In genomic region chr1:85344256-85344694, GRCh38 we compare ENCODE assay signal across 8 cellular contexts.
DNase-seq lines count a peak whose midpoint lies in the region; ATAC-seq and TF ChIP-seq lines count a peak whose summit lies in the region.
"Had no signal": no experiment of that assay in that cellular context is flagged by ENCODE, and none has a peak within 500 bp of the region (broad histone marks: within the 10 kb centered on the region; RNA-seq: fewer than 3 reads in every experiment).

No MANE protein-coding gene starts in this region.

- no peaks in the 10 kb centered on the region for H3K4me1 ChIP-seq in Peyer's patch
- H3K4me1 ChIP-seq in gastrocnemius medialis = peaks cover 37 to 42% of the 10 kb centered on the region in 2 donors

- TF ChIP-seq POLR2A in Peyer's patch (IDR thresholded peaks at IDR 0.05) = no peak
- TF ChIP-seq POLR2A in gastrocnemius medialis (IDR thresholded peaks at IDR 0.05) = no peak

- peak in 2 of 3 donors; percentile 53 for DNase-seq in Peyer's patch
- peak; percentile 40 for DNase-seq in fibroblast of gingiva (ENCODE audit: low read depth)
- DNase-seq in gastrocnemius medialis = peak in 1 of 2 donors; percentile 27
- no peak for DNase-seq in posterior cingulate gyrus
- no peak for DNase-seq in NCI-H1930 (lab: John Stamatoyannopoulos, UW)
- DNase-seq in CD4-positive, alpha-beta T cell = no peak

- peak; percentile 25; the same call in 1 of the 2 replicates for TF ChIP-seq CTCF in GM12874 (IDR thresholded peaks at IDR 0.05; ENCODE audit: insufficient read depth, low read depth, low read length)
- TF ChIP-seq CTCF in Peyer's patch (IDR thresholded peaks at IDR 0.05) = peak in 4 of 6 experiments; percentile 21 to 61 (median 58)
- TF ChIP-seq CTCF in gastrocnemius medialis (IDR thresholded peaks at IDR 0.05 in 4 of 5, conservative IDR thresholded peaks at IDR 0.05 in 1 of 5) = peak; percentile 39 to 75 (median 51)
- no peak for TF ChIP-seq CTCF in CD4-positive, alpha-beta T cell (IDR thresholded peaks at IDR 0.05)

- no peaks in the 10 kb centered on the region for H3K4me1 Mint-ChIP-seq in CD4-positive, alpha-beta T cell (ENCODE audit: low read depth)

- no peak for ATAC-seq in gastrocnemius medialis
- ATAC-seq in CD4-positive, alpha-beta T cell (ENCODE audit: poor library complexity) = no peak

- H3K36me3 ChIP-seq in Peyer's patch (peaks cover 0 to under 1% (median 0%) of the 10 kb centered on the region in 3 donors), gastrocnemius medialis (peaks cover 0 to 2% of the 10 kb centered on the region in 2 donors)

- intact Hi-C loops in gastrocnemius medialis (cut with DNase I; ENCODE audit: low total_unique reads) = loop anchor here (1.0 to 5.0 kb wide), 2 partner anchors 36 to 53 kb away; no protein-coding TSS in a partner anchor
- intact Hi-C loops in posterior cingulate gyrus (cut with DNase I) = no loop called here
- intact Hi-C loops in CD4-positive, alpha-beta T cell (cut with DNase I, micrococcal nuclease) = no loop called here

- no peaks in the 10 kb centered on the region for H3K36me3 Mint-ChIP-seq in CD4-positive, alpha-beta T cell (ENCODE audit: low read depth)

- POLR2A ChIA-PET in CD4-positive, alpha-beta T cell (lab: Charles Lee) = no interaction called here

- no peak overlapping the region for H3K27ac Mint-ChIP-seq in CD4-positive, alpha-beta T cell
- H3K27ac Mint-ChIP-seq: dendritic cell treated with granulocyte-macrophage colony-stimulating factor and Interleukin-4, amounts not matched to agents 40 ng/mL and 50 ng/mL, for 4 days had no signal

- CTCF ChIA-PET in CD4-positive, alpha-beta T cell (lab: Charles Lee) = no interaction called here

- in situ Hi-C loops in gastrocnemius medialis (cut with MboI; ENCODE audit: low sequenced_read_pairs in 4 of 4) = no loop called here

- peaks cover 24% of the 10 kb centered on the region for H3K27me3 Mint-ChIP-seq in CD4-positive, alpha-beta T cell

- no peaks in the 10 kb centered on the region for H3K9me3 ChIP-seq in Peyer's patch
- no peaks in the 10 kb centered on the region for H3K9me3 ChIP-seq in gastrocnemius medialis
- H3K9me3 ChIP-seq in CD4-positive, alpha-beta T cell (ENCODE audit: control insufficient read depth, low read length) = no peaks in the 10 kb centered on the region

- no peak overlapping the region for H3K27ac ChIP-seq in Peyer's patch
- H3K27ac ChIP-seq in gastrocnemius medialis = peak overlapping the region in 2 of 4 donors; percentile 42 to 82
- no peak overlapping the region for H3K27ac ChIP-seq in CD4-positive, alpha-beta T cell (ENCODE audit: low read depth, low read length)

- H3K27me3 ChIP-seq in Peyer's patch = no peaks in the 10 kb centered on the region
- no peaks in the 10 kb centered on the region for H3K27me3 ChIP-seq in gastrocnemius medialis
- H3K27me3 ChIP-seq in CD4-positive, alpha-beta T cell (ENCODE audit: control insufficient read depth, insufficient read depth, low read length) = no peaks in the 10 kb centered on the region

- no peaks in the 10 kb centered on the region for H3K9me3 Mint-ChIP-seq in CD4-positive, alpha-beta T cell
- H3K9me3 Mint-ChIP-seq: dendritic cell treated with granulocyte-macrophage colony-stimulating factor and Interleukin-4, amounts not matched to agents 40 ng/mL and 50 ng/mL, for 4 days had no signal

- H3K4me3 ChIP-seq in Peyer's patch = no peak overlapping the region
- H3K4me3 ChIP-seq in gastrocnemius medialis = no peak overlapping the region

- no peak overlapping the region for H3K4me3 Mint-ChIP-seq in CD4-positive, alpha-beta T cell
- H3K4me3 Mint-ChIP-seq: dendritic cell treated with granulocyte-macrophage colony-stimulating factor and Interleukin-4, amounts not matched to agents 40 ng/mL and 50 ng/mL, for 4 days had no signal

Comparison
In these comparisons a context has a peak if more than half of its experiments do, and no peak if none do; other contexts are left out.
1. DNase-seq: peak in Peyer's patch (2 of 3) and fibroblast of gingiva (single experiment); none in posterior cingulate gyrus (0 of 10), NCI-H1930 (0 of 2) and CD4-positive, alpha-beta T cell (0 of 10).